In the genomic region with DNA sequence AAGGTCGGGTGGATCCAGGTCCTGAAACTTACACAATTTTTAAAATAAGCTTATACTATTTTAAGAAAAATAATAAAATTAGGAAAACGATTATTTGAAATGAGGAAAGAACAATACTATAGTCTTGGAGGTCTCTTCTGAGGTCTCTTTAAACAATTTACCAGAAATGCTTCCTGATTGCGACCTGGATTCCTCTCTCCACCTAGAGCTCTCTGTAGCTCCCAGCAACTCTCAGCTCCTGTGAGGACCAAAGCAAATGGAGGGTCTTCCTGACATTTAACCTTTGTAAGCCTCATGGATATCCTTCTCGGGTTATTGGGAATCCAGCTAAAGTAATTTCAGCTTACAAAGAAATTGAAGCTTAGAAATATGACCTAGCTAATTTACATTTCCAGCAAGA, we compare ENCODE assay signal across 1 cellular context.
TF ChIP-seq lines count a peak whose summit lies in the region.

No MANE protein-coding gene starts in this region.

TF ChIP-seq in GM12878, 131 proteins besides CTCF, POLR2A, EP300 and RAD21:
- no peak for TF ChIP-seq PAX5 (IDR thresholded peaks at IDR 0.05; ENCODE audit: borderline replicate concordance, low read depth, low read length)
- TF ChIP-seq PML (IDR thresholded peaks at IDR 0.05; ENCODE audit: low read length): no peak
- TF ChIP-seq WRNIP1 (IDR thresholded peaks at IDR 0.05; ENCODE audit: borderline replicate concordance, low read depth, low read length): no peak
- TF ChIP-seq, protein P1, sequence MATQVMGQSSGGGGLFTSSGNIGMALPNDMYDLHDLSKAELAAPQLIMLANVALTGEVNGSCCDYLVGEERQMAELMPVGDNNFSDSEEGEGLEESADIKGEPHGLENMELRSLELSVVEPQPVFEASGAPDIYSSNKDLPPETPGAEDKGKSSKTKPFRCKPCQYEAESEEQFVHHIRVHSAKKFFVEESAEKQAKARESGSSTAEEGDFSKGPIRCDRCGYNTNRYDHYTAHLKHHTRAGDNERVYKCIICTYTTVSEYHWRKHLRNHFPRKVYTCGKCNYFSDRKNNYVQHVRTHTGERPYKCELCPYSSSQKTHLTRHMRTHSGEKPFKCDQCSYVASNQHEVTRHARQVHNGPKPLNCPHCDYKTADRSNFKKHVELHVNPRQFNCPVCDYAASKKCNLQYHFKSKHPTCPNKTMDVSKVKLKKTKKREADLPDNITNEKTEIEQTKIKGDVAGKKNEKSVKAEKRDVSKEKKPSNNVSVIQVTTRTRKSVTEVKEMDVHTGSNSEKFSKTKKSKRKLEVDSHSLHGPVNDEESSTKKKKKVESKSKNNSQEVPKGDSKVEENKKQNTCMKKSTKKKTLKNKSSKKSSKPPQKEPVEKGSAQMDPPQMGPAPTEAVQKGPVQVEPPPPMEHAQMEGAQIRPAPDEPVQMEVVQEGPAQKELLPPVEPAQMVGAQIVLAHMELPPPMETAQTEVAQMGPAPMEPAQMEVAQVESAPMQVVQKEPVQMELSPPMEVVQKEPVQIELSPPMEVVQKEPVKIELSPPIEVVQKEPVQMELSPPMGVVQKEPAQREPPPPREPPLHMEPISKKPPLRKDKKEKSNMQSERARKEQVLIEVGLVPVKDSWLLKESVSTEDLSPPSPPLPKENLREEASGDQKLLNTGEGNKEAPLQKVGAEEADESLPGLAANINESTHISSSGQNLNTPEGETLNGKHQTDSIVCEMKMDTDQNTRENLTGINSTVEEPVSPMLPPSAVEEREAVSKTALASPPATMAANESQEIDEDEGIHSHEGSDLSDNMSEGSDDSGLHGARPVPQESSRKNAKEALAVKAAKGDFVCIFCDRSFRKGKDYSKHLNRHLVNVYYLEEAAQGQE (IDR thresholded peaks at IDR 0.05; ENCODE audit: low read depth, low read length): no peak
- no peak for TF ChIP-seq RUNX3 (IDR thresholded peaks at IDR 0.05; ENCODE audit: low read length)
- TF ChIP-seq, protein P2, sequence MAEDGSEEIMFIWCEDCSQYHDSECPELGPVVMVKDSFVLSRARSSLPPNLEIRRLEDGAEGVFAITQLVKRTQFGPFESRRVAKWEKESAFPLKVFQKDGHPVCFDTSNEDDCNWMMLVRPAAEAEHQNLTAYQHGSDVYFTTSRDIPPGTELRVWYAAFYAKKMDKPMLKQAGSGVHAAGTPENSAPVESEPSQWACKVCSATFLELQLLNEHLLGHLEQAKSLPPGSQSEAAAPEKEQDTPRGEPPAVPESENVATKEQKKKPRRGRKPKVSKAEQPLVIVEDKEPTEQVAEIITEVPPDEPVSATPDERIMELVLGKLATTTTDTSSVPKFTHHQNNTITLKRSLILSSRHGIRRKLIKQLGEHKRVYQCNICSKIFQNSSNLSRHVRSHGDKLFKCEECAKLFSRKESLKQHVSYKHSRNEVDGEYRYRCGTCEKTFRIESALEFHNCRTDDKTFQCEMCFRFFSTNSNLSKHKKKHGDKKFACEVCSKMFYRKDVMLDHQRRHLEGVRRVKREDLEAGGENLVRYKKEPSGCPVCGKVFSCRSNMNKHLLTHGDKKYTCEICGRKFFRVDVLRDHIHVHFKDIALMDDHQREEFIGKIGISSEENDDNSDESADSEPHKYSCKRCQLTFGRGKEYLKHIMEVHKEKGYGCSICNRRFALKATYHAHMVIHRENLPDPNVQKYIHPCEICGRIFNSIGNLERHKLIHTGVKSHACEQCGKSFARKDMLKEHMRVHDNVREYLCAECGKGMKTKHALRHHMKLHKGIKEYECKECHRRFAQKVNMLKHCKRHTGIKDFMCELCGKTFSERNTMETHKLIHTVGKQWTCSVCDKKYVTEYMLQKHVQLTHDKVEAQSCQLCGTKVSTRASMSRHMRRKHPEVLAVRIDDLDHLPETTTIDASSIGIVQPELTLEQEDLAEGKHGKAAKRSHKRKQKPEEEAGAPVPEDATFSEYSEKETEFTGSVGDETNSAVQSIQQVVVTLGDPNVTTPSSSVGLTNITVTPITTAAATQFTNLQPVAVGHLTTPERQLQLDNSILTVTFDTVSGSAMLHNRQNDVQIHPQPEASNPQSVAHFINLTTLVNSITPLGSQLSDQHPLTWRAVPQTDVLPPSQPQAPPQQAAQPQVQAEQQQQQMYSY (CRISPR knock-in tag; IDR thresholded peaks at IDR 0.05): no peak
- TF ChIP-seq NFIC (IDR thresholded peaks at IDR 0.05; ENCODE audit: low read depth, low read length): no peak
- no peak for TF ChIP-seq ETV6 (conservative IDR thresholded peaks at IDR 0.05 in 1 of 2, IDR thresholded peaks at IDR 0.05 in 1 of 2; ENCODE audit: borderline replicate concordance in 1 of 2, low read depth in 1 of 2)
- TF ChIP-seq TAF1 (IDR thresholded peaks at IDR 0.05; ENCODE audit: borderline replicate concordance, low read depth, low read length): no peak
- TF ChIP-seq CHD1 (IDR thresholded peaks at IDR 0.05; ENCODE audit: low read depth, low read length): no peak
- TF ChIP-seq HCFC1 (IDR thresholded peaks at IDR 0.05; ENCODE audit: low read length): no peak
- no peak for TF ChIP-seq KLF5 (IDR thresholded peaks at IDR 0.05; ENCODE audit: partially characterized antibody)
- TF ChIP-seq MEF2B (IDR thresholded peaks at IDR 0.05; ENCODE audit: partially characterized antibody, poor library complexity, severe bottlenecking): no peak
